In genomic region chr3:7260975-7261374, GRCh38 we compare ENCODE assay signal across 18 cellular contexts.
"Had no signal": no experiment of that assay in that cellular context is flagged by ENCODE, and none has a peak within 500 bp of the region (broad histone marks: within the 10 kb centered on the region; RNA-seq: fewer than 3 reads in every experiment).

No MANE protein-coding gene starts in this region.

- DNase-seq: IMR-90, Karpas-422, KG1, MG63, NCI-H1092, NCI-H1105 treated with DMSO at 0.1 percent for 48 hours, NCI-H1417 treated with DMSO at 0.1 percent for 48 hours, NCI-H1694, NCI-H187 treated with DMSO at 0.1 percent for 48 hours, NCI-H2029 treated with DMSO at 0.1 percent for 48 hours, NCI-H2227 treated with DMSO at 0.1 percent for 48 hours, NCI-H524, NCI-H526 treated with DMSO at 0.1 percent for 48 hours, NCI-H774, SHP77, SK-N-SH, SW 1271, T-cell had no signal

- H3K27ac Mint-ChIP-seq: T-cell had no signal

- ATAC-seq: T-cell had no signal

- H3K27me3 ChIP-seq: MG63 had no signal

- H3K4me3 ChIP-seq: MG63 had no signal

- H3K4me3 Mint-ChIP-seq: T-cell had no signal

- H3K36me3 Mint-ChIP-seq: T-cell had no signal

- H3K36me3 ChIP-seq: MG63 had no signal

- H3K4me1 Mint-ChIP-seq: T-cell had no signal
